ENCODE assay signal across 21 cellular contexts in the genomic region with DNA sequence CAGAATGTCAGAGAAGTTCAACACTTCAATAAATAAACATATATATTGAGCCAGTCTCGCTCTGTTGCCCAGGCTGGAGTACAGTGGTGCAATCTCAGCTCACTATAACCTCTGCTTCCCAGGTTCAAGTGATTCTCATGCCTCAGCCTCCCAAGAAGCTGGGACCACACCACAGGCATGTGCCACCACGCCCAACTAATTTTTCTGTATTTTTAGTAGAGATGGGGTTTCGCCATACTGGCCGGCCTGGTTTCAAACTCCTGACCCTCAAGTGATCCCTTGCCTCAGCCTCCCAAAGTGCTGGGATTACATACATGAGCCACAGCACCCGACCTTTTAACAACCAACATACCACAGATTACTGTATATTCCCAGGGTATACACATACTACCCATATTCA.
"Had no signal": no experiment of that assay in that cellular context is flagged by ENCODE, and none has a peak within 500 bp of the region (broad histone marks: within the 10 kb centered on the region; RNA-seq: fewer than 3 reads in every experiment).

No MANE protein-coding gene starts in this region.

- H3K36me3 Mint-ChIP-seq: activated naive CD4-positive, alpha-beta T cell treated with anti-CD3 and anti-CD28 coated beads, Interleukin-2, amount 50 U/mL, for 72 hours; immature natural killer cell had no signal

- H3K9me3 ChIP-seq: right atrium auricular region, SK-N-SH, suprapubic skin had no signal

- H3K9me3 Mint-ChIP-seq: activated naive CD4-positive, alpha-beta T cell treated with anti-CD3 and anti-CD28 coated beads, Interleukin-2, amount 50 U/mL, for 72 hours; activated T-cell treated with anti-CD3 and anti-CD28 coated beads, Interleukin-2, amount 50 U/mL, for 24 hours; brain; dendritic cell treated with granulocyte-macrophage colony-stimulating factor and Interleukin-4, amounts not matched to agents 40 ng/mL and 50 ng/mL, for 4 days; immature natural killer cell; nephron; stimulated activated naive CD8-positive, alpha-beta T cell treated with anti-CD3 and anti-CD28 coated beads, Interleukin-15, Interleukin-2, amounts not matched to agents 100 ng/mL and 50 ng/mL, for 24 hours had no signal

- H3K27me3 Mint-ChIP-seq: activated CD8-positive, alpha-beta memory T cell treated with anti-CD3 and anti-CD28 coated beads, Interleukin-2, amount 10 ng/mL, durations not matched to agents 7 days and 5 days; activated T-cell treated with anti-CD3 and anti-CD28 coated beads, Interleukin-2, amount 50 U/mL, for 24 hours; brain; dendritic cell treated with granulocyte-macrophage colony-stimulating factor and Interleukin-4, amounts not matched to agents 40 ng/mL and 50 ng/mL, for 4 days; stimulated activated naive CD8-positive, alpha-beta T cell treated with anti-CD3 and anti-CD28 coated beads, Interleukin-15, Interleukin-2, amounts not matched to agents 100 ng/mL and 50 ng/mL, for 24 hours had no signal

- H3K27me3 ChIP-seq: right atrium auricular region, suprapubic skin had no signal

- H3K4me3 ChIP-seq: right atrium auricular region, suprapubic skin had no signal

- H3K27ac ChIP-seq: right atrium auricular region, suprapubic skin had no signal

- H3K4me1 Mint-ChIP-seq: activated CD8-positive, alpha-beta memory T cell treated with anti-CD3 and anti-CD28 coated beads, Interleukin-2, amount 10 ng/mL, durations not matched to agents 7 days and 5 days; brain; immature natural killer cell; nephron had no signal

- H3K4me1 ChIP-seq: right atrium auricular region, suprapubic skin had no signal

- H3K4me3 Mint-ChIP-seq: activated CD8-positive, alpha-beta memory T cell treated with anti-CD3 and anti-CD28 coated beads, Interleukin-2, amount 10 ng/mL, durations not matched to agents 7 days and 5 days; activated T-cell treated with anti-CD3 and anti-CD28 coated beads, Interleukin-2, amount 50 U/mL, for 24 hours; brain; dendritic cell treated with granulocyte-macrophage colony-stimulating factor and Interleukin-4, amounts not matched to agents 40 ng/mL and 50 ng/mL, for 4 days; immature natural killer cell; nephron; stimulated activated naive CD8-positive, alpha-beta T cell treated with anti-CD3 and anti-CD28 coated beads, Interleukin-15, Interleukin-2, amounts not matched to agents 100 ng/mL and 50 ng/mL, for 24 hours had no signal

- H3K27ac Mint-ChIP-seq: activated CD8-positive, alpha-beta memory T cell treated with anti-CD3 and anti-CD28 coated beads, Interleukin-2, amount 10 ng/mL, durations not matched to agents 7 days and 5 days; activated naive CD4-positive, alpha-beta T cell treated with anti-CD3 and anti-CD28 coated beads, Interleukin-2, amount 50 U/mL, for 72 hours; activated T-cell treated with anti-CD3 and anti-CD28 coated beads, Interleukin-2, amount 50 U/mL, for 24 hours; brain; dendritic cell treated with granulocyte-macrophage colony-stimulating factor and Interleukin-4, amounts not matched to agents 40 ng/mL and 50 ng/mL, for 4 days; nephron; stimulated activated naive CD8-positive, alpha-beta T cell treated with anti-CD3 and anti-CD28 coated beads, Interleukin-15, Interleukin-2, amounts not matched to agents 100 ng/mL and 50 ng/mL, for 24 hours had no signal

- H3K36me3 ChIP-seq: right atrium auricular region, suprapubic skin had no signal

- DNase-seq: activated CD4-positive, alpha-beta T cell treated with anti-CD3 and anti-CD28 coated beads, Interleukin-2, amount 50 U/mL, for 48 hours; activated CD4-positive, CD25-positive, alpha-beta regulatory T cell treated with anti-CD3 and anti-CD28 coated beads, Interleukin-2, amount 50 U/mL, for 72 hours; activated CD8-positive, alpha-beta memory T cell treated with anti-CD3 and anti-CD28 coated beads, Interleukin-2, amount 10 ng/mL, durations not matched to agents 7 days and 5 days; activated effector memory CD4-positive, alpha-beta T cell treated with anti-CD3 and anti-CD28 coated beads, Interleukin-2, amount 50 U/mL, for 16 hours; activated T-cell treated with anti-CD3 and anti-CD28 coated beads, Interleukin-2, amount 50 U/mL, for 24 hours; cerebellar nuclear complex; effector memory CD4-positive, alpha-beta T cell; immature natural killer cell; nucleus accumbens; SK-N-SH; small intestine; stimulated activated CD4-positive, alpha-beta T cell treated with anti-CD3 and anti-CD28 coated beads, Interleukin-4, amount 100 ng/mL, for 4 hours; stimulated activated CD8-positive, alpha-beta memory T cell treated with anti-CD3 and anti-CD28 coated beads, Interleukin-4, amount 100 ng/mL, for 48 hours; T-helper 1 cell had no signal
